In genomic region chr9:134778841-134779411, GRCh38 we compare ENCODE assay signal across 8 cellular contexts.
A peak's percentile ranks its signal among the peaks of the same experiment; 100 is the strongest.
DNase-seq lines count a peak whose midpoint lies in the region; ATAC-seq and TF ChIP-seq lines count a peak whose summit lies in the region.

No MANE protein-coding gene starts in this region.

- H2AFZ ChIP-seq in SK-N-SH (ENCODE audit: low read depth) = no peak overlapping the region

- no peak overlapping the region for H3K27ac ChIP-seq in A673 (ENCODE audit: low read depth, low read length, poor library complexity, severe bottlenecking)
- no peak overlapping the region for H3K27ac ChIP-seq in SK-N-SH (ENCODE audit: low read depth in 2 of 2, low read length in 1 of 2)
- H3K27ac ChIP-seq in sigmoid colon = peak overlapping the region; percentile 10 to 76 (median 60)

- no peaks in the 10 kb centered on the region for H3K9me2 ChIP-seq in SK-N-SH

- POLR2A ChIA-PET in A673 (lab: Charles Lee; ENCODE audit: low non-redundant PET) (no interaction called here), SK-N-SH (lab: Yijun Ruan, JAX) (interaction anchor here (0.5 kb wide), 1 partner anchor 185 kb away, joined by 3 read pairs; no protein-coding TSS in a partner anchor)

- TF ChIP-seq RAD21 in SK-N-SH (IDR thresholded peaks at IDR 0.05; ENCODE audit: low read length) = peak; percentile 63

- H3K36me3 Mint-ChIP-seq in activated naive CD8-positive, alpha-beta T cell treated with anti-CD3 and anti-CD28 coated beads, Interleukin-2, amount 50 U/mL, for 24 hours (ENCODE audit: low read depth) = no peaks in the 10 kb centered on the region

- TF ChIP-seq POLR2A in sigmoid colon (IDR thresholded peaks at IDR 0.05) = no peak

- no peaks in the 10 kb centered on the region for H3K9me3 Mint-ChIP-seq in activated naive CD8-positive, alpha-beta T cell treated with anti-CD3 and anti-CD28 coated beads, Interleukin-2, amount 50 U/mL, for 24 hours

- H3K27me3 ChIP-seq in A673 (replicated peaks; ENCODE audit: insufficient read depth, low read depth, low read length, poor library complexity) = no peaks in the 10 kb centered on the region
- no peaks in the 10 kb centered on the region for H3K27me3 ChIP-seq in SK-N-SH (ENCODE audit: insufficient read depth)
- no peaks in the 10 kb centered on the region for H3K27me3 ChIP-seq in sigmoid colon

- H3K27ac Mint-ChIP-seq in activated naive CD8-positive, alpha-beta T cell treated with anti-CD3 and anti-CD28 coated beads, Interleukin-2, amount 50 U/mL, for 24 hours = no peak overlapping the region

- CTCF ChIA-PET in A673 (lab: Charles Lee) (no interaction called here), SK-N-SH (lab: Yijun Ruan, JAX) (interaction anchor here (0.6 to 7.8 kb wide), 36 partner anchors 8 to 638 kb away, joined by 3 to 67 read pairs (median 4); partner anchors contain the start of gene OLFM1)

- H3K4me1 Mint-ChIP-seq in activated naive CD8-positive, alpha-beta T cell treated with anti-CD3 and anti-CD28 coated beads, Interleukin-2, amount 50 U/mL, for 24 hours = no peaks in the 10 kb centered on the region

- no peak overlapping the region for H3K4me2 ChIP-seq in SK-N-SH

- H3K4me3 Mint-ChIP-seq in activated naive CD8-positive, alpha-beta T cell treated with anti-CD3 and anti-CD28 coated beads, Interleukin-2, amount 50 U/mL, for 24 hours = no peak overlapping the region

- intact Hi-C loops in A673 (cut with micrococcal nuclease; ENCODE audit: unreplicated experiment) (loop anchor here (10.0 kb wide), 1 partner anchor 636 kb away; no protein-coding TSS in a partner anchor), head of caudate nucleus (cut with DNase I) (no loop called here), sigmoid colon (cut with DNase I) (loop anchor here (5.0 kb wide), 1 partner anchor 633 kb away; no protein-coding TSS in a partner anchor)

- TF ChIP-seq EP300 in SK-N-SH (IDR thresholded peaks at IDR 0.05; ENCODE audit: borderline replicate concordance in 1 of 2, low read depth in 1 of 2, low read length in 1 of 2) (no peak), sigmoid colon (IDR thresholded peaks at IDR 0.05) (no peak)

- no peak for ATAC-seq in activated naive CD8-positive, alpha-beta T cell treated with anti-CD3 and anti-CD28 coated beads, Interleukin-2, amount 50 U/mL, for 24 hours

- H3K9me3 ChIP-seq in A673 (ENCODE audit: low read depth, low read length, poor library complexity, severe bottlenecking) (no peaks in the 10 kb centered on the region), SK-N-SH (no peaks in the 10 kb centered on the region), sigmoid colon (no peaks in the 10 kb centered on the region)

- no peaks in the 10 kb centered on the region for H3K36me3 ChIP-seq in A673 (ENCODE audit: insufficient read depth, low read length, poor library complexity, severe bottlenecking)
- H3K36me3 ChIP-seq in SK-N-SH (replicated peaks in 1 of 2; ENCODE audit: control insufficient read depth in 1 of 2, insufficient read depth in 2 of 2, low read length in 1 of 2) = peaks cover 54 to 81% of the 10 kb centered on the region in 2 experiments
- H3K36me3 ChIP-seq in sigmoid colon = peaks cover 13 to 67% (median 37%) of the 10 kb centered on the region in 4 donors

- H4K20me1 ChIP-seq in SK-N-SH (ENCODE audit: insufficient read depth) = peaks cover 52% of the 10 kb centered on the region

- TF ChIP-seq CTCF in A673 (conservative IDR thresholded peaks at IDR 0.05; ENCODE audit: low read depth, low read length) (peak; percentile 57), SK-N-SH (IDR thresholded peaks at IDR 0.05) (peak; percentile 58), sigmoid colon (IDR thresholded peaks at IDR 0.05) (peak; percentile 45 to 75 (median 68))

- no peak overlapping the region for H3K9ac ChIP-seq in SK-N-SH

- no peaks in the 10 kb centered on the region for H3K27me3 Mint-ChIP-seq in activated naive CD8-positive, alpha-beta T cell treated with anti-CD3 and anti-CD28 coated beads, Interleukin-2, amount 50 U/mL, for 24 hours

- peaks cover 15% of the 10 kb centered on the region for H3F3A ChIP-seq in SK-N-SH (replicated peaks; ENCODE audit: insufficient read depth)

- BruUV-seq in A673 (replicated peaks; lab: Mats Ljungman, UMichigan) = no TSS peak

- H3K79me2 ChIP-seq in SK-N-SH (ENCODE audit: insufficient read depth) = peaks cover 14% of the 10 kb centered on the region; the same call in 1 of the 2 replicates

- DNase-seq in A673 (ENCODE audit: low spot score) = peak; percentile 39
- peak; percentile 68 for DNase-seq in H4 (ENCODE audit: low spot score)
- DNase-seq in SK-N-SH = peak; percentile 84
- peak in 37 of 42 donors; percentile 19 to 78 (median 44) for DNase-seq in head of caudate nucleus
- peak; percentile 89 for DNase-seq in sigmoid colon
- DNase-seq in COR-L47 (lab: John Stamatoyannopoulos, UW) = no peak
- DNase-seq in NAMALWA (ENCODE audit: low spot score) = no peak
- DNase-seq in activated naive CD8-positive, alpha-beta T cell treated with anti-CD3 and anti-CD28 coated beads, Interleukin-2, amount 50 U/mL, for 24 hours = no peak

- H3K4me3 ChIP-seq in A673 (ENCODE audit: low read depth, low read length, poor library complexity, severe bottlenecking) (no peak overlapping the region), SK-N-SH (ENCODE audit: low read depth in 2 of 2, low read length in 1 of 2) (no peak overlapping the region), sigmoid colon (no peak overlapping the region)

- H3K4me1 ChIP-seq in A673 (ENCODE audit: insufficient read depth, low read length, poor library complexity, severe bottlenecking) (no peaks in the 10 kb centered on the region), SK-N-SH (ENCODE audit: control insufficient read depth in 1 of 2, insufficient read depth in 2 of 2, low read depth in 1 of 2, low read length in 1 of 2) (peaks cover 0 to 13% of the 10 kb centered on the region in 2 experiments; a peak in 1 of 4 replicates), sigmoid colon (peaks cover 0 to 57% (median 49%) of the 10 kb centered on the region in 4 donors)

- 52% methylated on average over 16 of the region's 17 CpGs for WGBS in SK-N-SH (ENCODE audit: low lambda C conversion rate)
- WGBS in sigmoid colon, 2 donors = 33 to 65% methylated on average over 17 of the region's 17 CpGs

TF ChIP-seq in SK-N-SH, 30 proteins besides CTCF, POLR2A, EP300 and RAD21:
- TF ChIP-seq, protein P1, sequence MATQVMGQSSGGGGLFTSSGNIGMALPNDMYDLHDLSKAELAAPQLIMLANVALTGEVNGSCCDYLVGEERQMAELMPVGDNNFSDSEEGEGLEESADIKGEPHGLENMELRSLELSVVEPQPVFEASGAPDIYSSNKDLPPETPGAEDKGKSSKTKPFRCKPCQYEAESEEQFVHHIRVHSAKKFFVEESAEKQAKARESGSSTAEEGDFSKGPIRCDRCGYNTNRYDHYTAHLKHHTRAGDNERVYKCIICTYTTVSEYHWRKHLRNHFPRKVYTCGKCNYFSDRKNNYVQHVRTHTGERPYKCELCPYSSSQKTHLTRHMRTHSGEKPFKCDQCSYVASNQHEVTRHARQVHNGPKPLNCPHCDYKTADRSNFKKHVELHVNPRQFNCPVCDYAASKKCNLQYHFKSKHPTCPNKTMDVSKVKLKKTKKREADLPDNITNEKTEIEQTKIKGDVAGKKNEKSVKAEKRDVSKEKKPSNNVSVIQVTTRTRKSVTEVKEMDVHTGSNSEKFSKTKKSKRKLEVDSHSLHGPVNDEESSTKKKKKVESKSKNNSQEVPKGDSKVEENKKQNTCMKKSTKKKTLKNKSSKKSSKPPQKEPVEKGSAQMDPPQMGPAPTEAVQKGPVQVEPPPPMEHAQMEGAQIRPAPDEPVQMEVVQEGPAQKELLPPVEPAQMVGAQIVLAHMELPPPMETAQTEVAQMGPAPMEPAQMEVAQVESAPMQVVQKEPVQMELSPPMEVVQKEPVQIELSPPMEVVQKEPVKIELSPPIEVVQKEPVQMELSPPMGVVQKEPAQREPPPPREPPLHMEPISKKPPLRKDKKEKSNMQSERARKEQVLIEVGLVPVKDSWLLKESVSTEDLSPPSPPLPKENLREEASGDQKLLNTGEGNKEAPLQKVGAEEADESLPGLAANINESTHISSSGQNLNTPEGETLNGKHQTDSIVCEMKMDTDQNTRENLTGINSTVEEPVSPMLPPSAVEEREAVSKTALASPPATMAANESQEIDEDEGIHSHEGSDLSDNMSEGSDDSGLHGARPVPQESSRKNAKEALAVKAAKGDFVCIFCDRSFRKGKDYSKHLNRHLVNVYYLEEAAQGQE (IDR thresholded peaks at IDR 0.05; ENCODE audit: low read depth, low read length) = no peak
- TF ChIP-seq CHD2 (IDR thresholded peaks at IDR 0.05; ENCODE audit: low read length, partially characterized antibody) (no peak), SMC3 (IDR thresholded peaks at IDR 0.05; ENCODE audit: low read depth, low read length) (peak; percentile 49; the same call in 1 of the 2 replicates), ELF1 (IDR thresholded peaks at IDR 0.05) (no peak), POLR2AphosphoS5 (IDR thresholded peaks at IDR 0.05; ENCODE audit: low read depth, low read length) (no peak), GABPA (IDR thresholded peaks at IDR 0.05; ENCODE audit: low read depth) (no peak), IRF3 (IDR thresholded peaks at IDR 0.05; ENCODE audit: low read depth, low read length) (no peak)

Comparison
In these comparisons a context has a peak if more than half of its experiments do, and no peak if none do; other contexts are left out.
1. DNase-seq: peak in A673 (single experiment), H4 (single experiment), SK-N-SH (single experiment), head of caudate nucleus (37 of 42) and sigmoid colon (single experiment); none in COR-L47 (single experiment), NAMALWA (single experiment) and activated naive CD8-positive, alpha-beta T cell treated with anti-CD3 and anti-CD28 coated beads, Interleukin-2, amount 50 U/mL, for 24 hours (single experiment).
2. H3K27ac ChIP-seq: peak in sigmoid colon (4 of 4); none in A673 (single experiment) and SK-N-SH (0 of 2).
3. Peak in every context shown above with its lines, with median percentiles within 50 percentile points of each other: CTCF ChIP-seq.